ENCODE assay signal across 18 cellular contexts in the genomic region with DNA sequence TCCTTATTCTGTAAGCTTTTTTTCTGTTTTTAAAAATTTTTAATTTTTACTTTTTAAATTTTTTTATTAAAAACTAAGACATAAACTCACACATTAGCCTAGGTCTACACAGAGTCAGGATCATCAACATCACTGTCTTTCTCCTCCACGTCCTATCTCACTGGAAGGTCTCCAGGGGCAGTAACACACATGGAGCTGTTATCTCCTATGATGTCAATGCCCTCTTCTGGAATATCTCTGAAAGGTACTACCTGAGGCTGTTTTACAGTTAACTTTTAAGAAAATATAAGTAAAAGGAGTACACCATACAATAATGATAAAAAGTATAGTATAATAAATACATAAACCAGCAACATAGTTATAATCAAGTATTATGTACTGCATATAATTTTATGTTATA. TPM values are rescaled to one million over a fixed set of nuclear protein-coding genes. Genes with fewer than 3 reads are reported as not detected.
"Had no signal": no experiment of that assay in that cellular context is flagged by ENCODE, and none has a peak within 500 bp of the region (broad histone marks: within the 10 kb centered on the region; RNA-seq: fewer than 3 reads in every experiment).

No MANE protein-coding gene starts in this region.

- H3K27ac ChIP-seq: body of pancreas, gastroesophageal sphincter, sigmoid colon, transverse colon had no signal

- DNase-seq: activated CD4-positive, alpha-beta T cell treated with anti-CD3 and anti-CD28 coated beads, Interleukin-2, amount 10 ng/mL, durations not matched to agents 7 days and 5 days; activated CD4-positive, CD25-positive, alpha-beta regulatory T cell; activated CD8-positive, alpha-beta memory T cell treated with anti-CD3 and anti-CD28 coated beads for 24 hours; activated naive CD4-positive, alpha-beta T cell treated with anti-CD3 and anti-CD28 coated beads, Interleukin-2, amount 50 U/mL, for 16 hours; amniotic stem cell; body of pancreas; central memory CD4-positive, alpha-beta T cell; cortex of kidney; effector memory CD4-positive, alpha-beta T cell; sigmoid colon; stimulated activated CD4-positive, alpha-beta T cell treated with anti-CD3 and anti-CD28 coated beads, Interleukin-12 subunit alpha, Interleukin-12 subunit beta, amount 100 ng/mL, for 4 hours; stimulated activated naive CD4-positive, alpha-beta T cell; substantia nigra; transverse colon had no signal

- H3K4me3 ChIP-seq: body of pancreas, gastroesophageal sphincter, sigmoid colon, transverse colon had no signal

- FAIRE-seq: keratinocyte, TTC549 had no signal

- H3K27me3 ChIP-seq: body of pancreas, gastroesophageal sphincter, sigmoid colon, transverse colon had no signal

- H3K9me3 ChIP-seq: body of pancreas, gastroesophageal sphincter, sigmoid colon, transverse colon had no signal

- ATAC-seq: body of pancreas, gastroesophageal sphincter had no signal

- H3K36me3 ChIP-seq: gastroesophageal sphincter, sigmoid colon, transverse colon had no signal

RNA-seq across cellular contexts. Expression of a gene that starts 21.2 kb away (rescaled TPM):
- total RNA-seq: neural crest cell had no signal
